In genomic region chr19:35442091-35442490, GRCh38 we compare ENCODE assay signal across 16 cellular contexts. TPM values are rescaled to one million over a fixed set of nuclear protein-coding genes. Genes with fewer than 3 reads are reported as not detected.
DNase-seq lines count a peak whose midpoint lies in the region; ATAC-seq lines count a peak whose summit lies in the region.
"Had no signal": no experiment of that assay in that cellular context is flagged by ENCODE, and none has a peak within 500 bp of the region (broad histone marks: within the 10 kb centered on the region; RNA-seq: fewer than 3 reads in every experiment).

No MANE protein-coding gene starts in this region.

- peaks cover 55% of the 10 kb centered on the region for H3K4me1 Mint-ChIP-seq in stimulated activated memory B cell treated with anti-CD40 and anti-IgM and Interleukin-4, amounts not matched to agents 10 μg/mL and 1 μg/mL and 100 μg/mL, for 72 hours
- peaks cover 8% of the 10 kb centered on the region for H3K4me1 Mint-ChIP-seq in activated naive CD4-positive, alpha-beta T cell treated with anti-CD3 and anti-CD28 coated beads for 36 hours (ENCODE audit: low read depth)

- DNase-seq in KBM-7 (peak; percentile 76), OCI-M1 (lab: John Stamatoyannopoulos, UW) (peak; percentile 77), Right ventricle myocardium superior (peak; percentile 67), activated gamma-delta T cell treated with Interleukin-2 at 50 U/mL for 16 hours (no peak), inferior parietal cortex (ENCODE audit: extremely low spot score) (no peak)
- DNase-seq in activated naive CD4-positive, alpha-beta T cell treated with anti-CD3 and anti-CD28 coated beads for 36 hours, result no peak
- DNase-seq: cerebellar nuclear complex; NCI-H187; PC-3; stimulated activated CD4-positive, alpha-beta T cell treated with anti-CD3 and anti-CD28 coated beads, Interleukin-4, amount 100 ng/mL, for 4 hours; thyroid gland had no signal

- intact Hi-C loops in Right ventricle myocardium superior (cut with DNase I), result no loop called here
- intact Hi-C loops in activated naive CD4-positive, alpha-beta T cell treated with anti-CD3 and anti-CD28 coated beads for 36 hours (cut with micrococcal nuclease), result no loop called here

- in situ Hi-C loops in KBM-7 (cut with MboI; ENCODE audit: low pct_unique_long_range_greater_than_20kb, low sequenced_read_pairs), result no loop called here

- peak overlapping the region; percentile 41 for H3K4me3 Mint-ChIP-seq in stimulated activated memory B cell treated with anti-CD40 and anti-IgM and Interleukin-4, amounts not matched to agents 10 μg/mL and 1 μg/mL and 100 μg/mL, for 72 hours
- no peak overlapping the region for H3K4me3 Mint-ChIP-seq in activated naive CD4-positive, alpha-beta T cell treated with anti-CD3 and anti-CD28 coated beads for 36 hours

- no peaks in the 10 kb centered on the region for H3K36me3 Mint-ChIP-seq in stimulated activated memory B cell treated with anti-CD40 and anti-IgM and Interleukin-4, amounts not matched to agents 10 μg/mL and 1 μg/mL and 100 μg/mL, for 72 hours
- no peaks in the 10 kb centered on the region for H3K36me3 Mint-ChIP-seq in activated naive CD4-positive, alpha-beta T cell treated with anti-CD3 and anti-CD28 coated beads for 36 hours (ENCODE audit: low read depth)

- H3K27ac Mint-ChIP-seq in stimulated activated memory B cell treated with anti-CD40 and anti-IgM and Interleukin-4, amounts not matched to agents 10 μg/mL and 1 μg/mL and 100 μg/mL, for 72 hours, result no peak overlapping the region
- no peak overlapping the region for H3K27ac Mint-ChIP-seq in activated naive CD4-positive, alpha-beta T cell treated with anti-CD3 and anti-CD28 coated beads for 36 hours

- CTCF ChIA-PET in activated naive CD4-positive, alpha-beta T cell treated with anti-CD3 and anti-CD28 coated beads for 36 hours (lab: Charles Lee), result interaction anchor here (0.6 kb wide), 1 partner anchor 14 kb away, joined by 3 read pairs; no protein-coding TSS in a partner anchor

- H3K27me3 Mint-ChIP-seq in stimulated activated memory B cell treated with anti-CD40 and anti-IgM and Interleukin-4, amounts not matched to agents 10 μg/mL and 1 μg/mL and 100 μg/mL, for 72 hours, result peaks cover 23% of the 10 kb centered on the region
- peaks cover 2% of the 10 kb centered on the region for H3K27me3 Mint-ChIP-seq in activated naive CD4-positive, alpha-beta T cell treated with anti-CD3 and anti-CD28 coated beads for 36 hours (ENCODE audit: low read depth)

- H3K9me3 Mint-ChIP-seq in stimulated activated memory B cell treated with anti-CD40 and anti-IgM and Interleukin-4, amounts not matched to agents 10 μg/mL and 1 μg/mL and 100 μg/mL, for 72 hours, result no peaks in the 10 kb centered on the region
- no peaks in the 10 kb centered on the region for H3K9me3 Mint-ChIP-seq in activated naive CD4-positive, alpha-beta T cell treated with anti-CD3 and anti-CD28 coated beads for 36 hours

- ATAC-seq in Right ventricle myocardium superior (ENCODE audit: poor library complexity) (no peak), GM18519 (IDR thresholded peaks at IDR 0.05; ENCODE audit: low FRiP score, unreplicated experiment) (no peak)
- ATAC-seq in stimulated activated memory B cell treated with anti-CD40 and anti-IgM and Interleukin-4, amounts not matched to agents 10 μg/mL and 1 μg/mL and 100 μg/mL, for 72 hours, result no peak
- ATAC-seq: activated CD4-positive, CD25-positive, alpha-beta regulatory T cell treated with anti-CD3 and anti-CD28 coated beads, Interleukin-2, amount 50 U/mL, for 24 hours; PC-3 had no signal

RNA-seq across cellular contexts. Expression of gene FFAR2, which starts 6.0 kb away (rescaled TPM):
- total RNA-seq in Right ventricle myocardium superior, result 0.11 TPM
- not detected for total RNA-seq in activated naive CD4-positive, alpha-beta T cell treated with anti-CD3 and anti-CD28 coated beads for 36 hours
- total RNA-seq: NCI-H460, osteocyte, PC-3 had no signal

RNA-seq across cellular contexts. Expression of gene KRTDAP, which starts 48.2 kb away (rescaled TPM):
- not detected for total RNA-seq in Right ventricle myocardium superior
- total RNA-seq in activated naive CD4-positive, alpha-beta T cell treated with anti-CD3 and anti-CD28 coated beads for 36 hours, result not detected
- total RNA-seq: NCI-H460, osteocyte, PC-3 had no signal

Comparison
In these comparisons a context has a peak if more than half of its experiments do, and no peak if none do; other contexts are left out.
1. DNase-seq: peak in KBM-7 (single experiment), OCI-M1 (single experiment) and Right ventricle myocardium superior (single experiment); none in activated gamma-delta T cell treated with Interleukin-2 at 50 U/mL for 16 hours (single experiment), activated naive CD4-positive, alpha-beta T cell treated with anti-CD3 and anti-CD28 coated beads for 36 hours (single experiment) and inferior parietal cortex (single experiment).